Comparison of ENCODE assay signal across 1 cellular context in genomic region chr12:42482086-42482819, GRCh38.
TF ChIP-seq lines count a peak whose summit lies in the region.

No MANE protein-coding gene starts in this region.

TF ChIP-seq in WTC11, 78 proteins besides CTCF, POLR2A, EP300 and RAD21 (continued from another document):
- TF ChIP-seq CDX4 (CRISPR knock-in tag; IDR thresholded peaks at IDR 0.05; ENCODE audit: borderline replicate concordance) (no peak), TCF7 (CRISPR knock-in tag; IDR thresholded peaks at IDR 0.05; ENCODE audit: low read depth) (no peak)
